ENCODE assay signal across 10 cellular contexts in genomic region chr6:46691052-46691451, GRCh38. TPM values are rescaled to one million over a fixed set of nuclear protein-coding genes. Genes with fewer than 3 reads are reported as not detected.
"Had no signal": no experiment of that assay in that cellular context is flagged by ENCODE, and none has a peak within 500 bp of the region (broad histone marks: within the 10 kb centered on the region; RNA-seq: fewer than 3 reads in every experiment).

No MANE protein-coding gene starts in this region.

- H3K4me2 ChIP-seq: GM23338 had no signal

- FAIRE-seq: H1, H54, HTR-8/SVneo had no signal

- H3K4me3 ChIP-seq: GM23338 had no signal

- H2AFZ ChIP-seq: GM23338 had no signal

- DNase-seq: H9, HFFc6, KBM-7 had no signal

- ATAC-seq: GM23338, HCT116 had no signal

RNA-seq across cellular contexts. Expression of gene TDRD6, which starts 3.4 kb away (rescaled TPM):
- total RNA-seq: HFFc6, HT-29 had no signal
- polyA plus RNA-seq: IgD-negative memory B cell had no signal

RNA-seq across cellular contexts. Expression of gene SLC25A27, which starts 38.3 kb away (rescaled TPM):
- polyA plus RNA-seq: IgD-negative memory B cell had no signal

RNA-seq across cellular contexts. Expression of gene CYP39A1, which starts 38.4 kb away (rescaled TPM):
- total RNA-seq: HFFc6 had no signal
- polyA plus RNA-seq: IgD-negative memory B cell had no signal

RNA-seq across cellular contexts. Expression of gene PLA2G7, which starts 44.1 kb away (rescaled TPM):
- total RNA-seq: HFFc6, HT-29 had no signal
- polyA plus RNA-seq: IgD-negative memory B cell had no signal

RNA-seq across cellular contexts. Expression of gene ANKRD66, which starts 55.7 kb away (rescaled TPM):
- total RNA-seq: GM23338, H1, H9, HFFc6, HT-29 had no signal
- polyA plus RNA-seq: GM23338, IgD-negative memory B cell had no signal
